Comparison of ENCODE assay signal across 33 cellular contexts in genomic region chr5:159112436-159112835, GRCh38. TPM values are rescaled to one million over a fixed set of nuclear protein-coding genes. Genes with fewer than 3 reads are reported as not detected.
DNase-seq lines count a peak whose midpoint lies in the region; ATAC-seq, FAIRE-seq and TF ChIP-seq lines count a peak whose summit lies in the region.
"Had no signal": no experiment of that assay in that cellular context is flagged by ENCODE, and none has a peak within 500 bp of the region (broad histone marks: within the 10 kb centered on the region; RNA-seq: fewer than 3 reads in every experiment).

No MANE protein-coding gene starts in this region.

- in situ Hi-C loops in HepG2 (cut with HindIII; ENCODE audit: extremely low pct_ligation_motif_present, low pct_unique_long_range_greater_than_20kb) (no loop called here), K562 (cut with MboI) (no loop called here)

- H3K27ac ChIP-seq in HepG2 (ENCODE audit: extremely low read length, insufficient read depth, low read length) (no peak overlapping the region), right lobe of liver (no peak overlapping the region), Karpas-422 (ENCODE audit: low read length) (no peak overlapping the region), K562 (ENCODE audit: extremely low read depth, low read depth, low read length) (no peak overlapping the region)
- H3K27ac ChIP-seq: 22Rv1; A549; BLaER1; BLaER1 treated with 17β-estradiol and CSF1 and Interleukin-3, amounts not matched to agents 10 nM and 100 nM; C4-2B had no signal

- H3K4me3 ChIP-seq in HepG2 (replicated peaks in 1 of 3; ENCODE audit: insufficient read depth in 1 of 3, low read depth in 2 of 3, low read length in 3 of 3) (no peak overlapping the region), right lobe of liver (no peak overlapping the region), Karpas-422 (ENCODE audit: low read length) (no peak overlapping the region), K562 (no peak overlapping the region)
- H3K4me3 ChIP-seq: A549; BLaER1; BLaER1 treated with 17β-estradiol and CSF1 and Interleukin-3, amounts not matched to agents 10 nM and 100 nM had no signal

- H3K4me1 ChIP-seq in HepG2 (ENCODE audit: insufficient read depth, low read length), result no peaks in the 10 kb centered on the region
- no peaks in the 10 kb centered on the region for H3K4me1 ChIP-seq in right lobe of liver
- peaks cover 16% of the 10 kb centered on the region for H3K4me1 ChIP-seq in Karpas-422 (ENCODE audit: low read length)
- H3K4me1 ChIP-seq in K562 (replicated peaks in 1 of 2; ENCODE audit: control insufficient read depth in 2 of 2, insufficient read depth in 2 of 2, low read length in 2 of 2), result no peaks in the 10 kb centered on the region
- H3K4me1 ChIP-seq: A549, BE2C, BLaER1, Caco-2 had no signal

- H3K4me2 ChIP-seq in HepG2 (ENCODE audit: low read depth, low read length), result no peak overlapping the region
- no peak overlapping the region for H3K4me2 ChIP-seq in Karpas-422 (ENCODE audit: low read depth, low read length, poor library complexity, severe bottlenecking)
- no peak overlapping the region for H3K4me2 ChIP-seq in K562 (ENCODE audit: insufficient read depth, low read length)
- H3K4me2 ChIP-seq: A549; BLaER1; BLaER1 treated with 17β-estradiol and CSF1 and Interleukin-3, amounts not matched to agents 10 nM and 100 nM had no signal

- TF ChIP-seq RAD21 in HepG2 (CRISPR knock-in tag; IDR thresholded peaks at IDR 0.05) (no peak), K562 (CRISPR knock-in tag; conservative IDR thresholded peaks at IDR 0.05 in 1 of 2, IDR thresholded peaks at IDR 0.05 in 1 of 2) (no peak)

- no peak for ATAC-seq in HepG2
- no peak for ATAC-seq in right lobe of liver
- ATAC-seq in K562, result no peak
- ATAC-seq in HG03196 (IDR thresholded peaks at IDR 0.05; ENCODE audit: unreplicated experiment), result no peak
- ATAC-seq: A549; CD8-positive, alpha-beta T cell had no signal

- H2AFZ ChIP-seq in HepG2 (ENCODE audit: low read length) (no peak overlapping the region), Karpas-422 (ENCODE audit: low read length) (no peak overlapping the region), K562 (ENCODE audit: low read depth, low read length) (no peak overlapping the region)

- FAIRE-seq in HepG2 (lab: Jason Lieb, UNC) (no peak), K562 (lab: Jason Lieb, UNC) (no peak)
- FAIRE-seq: A204.1, A549 had no signal

- 21% methylated on average over 2 of the region's 2 CpGs for WGBS in HepG2 (ENCODE audit: low lambda C conversion rate)
- WGBS in right lobe of liver (ENCODE audit: insufficient coverage, low coverage, low lambda C conversion rate, missing lambda C conversion rate), result 65% methylated on average over 2 of the region's 2 CpGs
- 0% methylated on average over 2 of the region's 2 CpGs for WGBS in K562 (ENCODE audit: insufficient coverage, low coverage, missing lambda C conversion rate)

- H3K9me1 ChIP-seq in K562 (ENCODE audit: control insufficient read depth, insufficient read depth, low read length), result no peaks in the 10 kb centered on the region

- H3K9me2 ChIP-seq in Karpas-422 (replicated peaks; ENCODE audit: insufficient read depth, low read length), result no peaks in the 10 kb centered on the region

- no peak for TF ChIP-seq EP300 in HepG2 (IDR thresholded peaks at IDR 0.05; ENCODE audit: low read depth in 2 of 2, low read length in 2 of 2)
- no peak for TF ChIP-seq EP300 in HepG2 (CRISPR knock-in tag; IDR thresholded peaks at IDR 0.05; ENCODE audit: borderline replicate concordance)
- TF ChIP-seq EP300 in K562 (IDR thresholded peaks at IDR 0.05; ENCODE audit: low read length), result no peak

- intact Hi-C loops in HepG2 (cut with micrococcal nuclease; ENCODE audit: unreplicated experiment), result no loop called here
- intact Hi-C loops in right lobe of liver (cut with DNase I), result no loop called here
- intact Hi-C loops in K562 (cut with micrococcal nuclease), result no loop called here

- H3K27me3 ChIP-seq in HepG2 (ENCODE audit: control insufficient read depth in 1 of 2, insufficient read depth in 2 of 2, low read length in 2 of 2) (0 out of 5 replicates have a peak, but pooled peaks cover 0 to 4% of the 10 kb centered on the region in 2 experiments), right lobe of liver (peaks cover 0 to under 1% of the 10 kb centered on the region in 2 donors), Karpas-422 (ENCODE audit: low read length) (no peaks in the 10 kb centered on the region), K562 (ENCODE audit: control insufficient read depth in 2 of 2, insufficient read depth in 2 of 2, low read length in 2 of 2) (peaks cover 7 to 14% of the 10 kb centered on the region in 2 experiments)
- H3K27me3 ChIP-seq: BE2C; BLaER1; BLaER1 treated with 17β-estradiol and CSF1 and Interleukin-3, amounts not matched to agents 10 nM and 100 nM had no signal

- CTCF ChIA-PET in HepG2 (lab: Yijun Ruan, JAX; ENCODE audit: low intra/inter-chr PET ratio, low total read pairs) (no interaction called here), K562 (lab: Yijun Ruan, JAX; ENCODE audit: low intra/inter-chr PET ratio) (no interaction called here), GM10248 (lab: Yijun Ruan, JAX) (interaction anchor here (0.6 to 9.3 kb wide), 5 partner anchors 10 to 548 kb away, joined by 3 to 255 read pairs (median 3); no protein-coding TSS in a partner anchor)

- H3K9me3 ChIP-seq in HepG2 (ENCODE audit: low read length), result no peaks in the 10 kb centered on the region
- no peaks in the 10 kb centered on the region for H3K9me3 ChIP-seq in right lobe of liver
- no peaks in the 10 kb centered on the region for H3K9me3 ChIP-seq in Karpas-422 (ENCODE audit: low read length)
- no peaks in the 10 kb centered on the region for H3K9me3 ChIP-seq in K562 (replicated peaks; ENCODE audit: control insufficient read depth, insufficient read depth, low read depth, low read length)
- H3K9me3 ChIP-seq: A549; BE2C; BLaER1; BLaER1 treated with 17β-estradiol and CSF1 and Interleukin-3, amounts not matched to agents 10 nM and 100 nM; Caco-2 had no signal

- TF ChIP-seq POLR2A in HepG2 (IDR thresholded peaks at IDR 0.05; ENCODE audit: insufficient read depth in 1 of 2, low read depth in 2 of 2, low read length in 2 of 2) (no peak), right lobe of liver (IDR thresholded peaks at IDR 0.05) (no peak), K562 (conservative IDR thresholded peaks at IDR 0.05) (no peak)

- H3K9ac ChIP-seq in HepG2 (ENCODE audit: insufficient read depth, low read depth, low read length) (no peak overlapping the region), Karpas-422 (ENCODE audit: low read length) (no peak overlapping the region), K562 (ENCODE audit: insufficient read depth in 1 of 2, low read depth in 2 of 2, low read length in 2 of 2) (no peak overlapping the region)
- H3K9ac ChIP-seq: BLaER1; BLaER1 treated with 17β-estradiol and CSF1 and Interleukin-3, amounts not matched to agents 10 nM and 100 nM had no signal

- H3K36me3 ChIP-seq in HepG2 (replicated peaks in 1 of 2; ENCODE audit: control insufficient read depth in 1 of 2, insufficient read depth in 2 of 2, low read length in 2 of 2) (no peaks in the 10 kb centered on the region), right lobe of liver (no peaks in the 10 kb centered on the region), Karpas-422 (ENCODE audit: insufficient read depth, low read length) (no peaks in the 10 kb centered on the region), K562 (ENCODE audit: control insufficient read depth, insufficient read depth, low read length) (no peaks in the 10 kb centered on the region)
- H3K36me3 ChIP-seq: BE2C; BLaER1; BLaER1 treated with 17β-estradiol and CSF1 and Interleukin-3, amounts not matched to agents 10 nM and 100 nM had no signal

- POLR2A ChIA-PET in HepG2 (lab: Yijun Ruan, JAX), result no interaction called here
- POLR2A ChIA-PET in K562 (lab: Yijun Ruan, JAX), result interaction anchor here (0.6 kb wide), 1 partner anchor 12 kb away, joined by 3 read pairs; the partner anchor contains the start of gene EBF1
- POLR2A ChIA-PET in GM10248 (lab: Yijun Ruan, JAX), result no interaction called here

- H3K79me2 ChIP-seq in HepG2 (ENCODE audit: insufficient read depth, low read length) (no peaks in the 10 kb centered on the region), Karpas-422 (ENCODE audit: low read length) (no peaks in the 10 kb centered on the region), K562 (ENCODE audit: control insufficient read depth, insufficient read depth, low read length) (no peaks in the 10 kb centered on the region)

- TF ChIP-seq CTCF in HepG2 (CRISPR knock-in tag; IDR thresholded peaks at IDR 0.05), result no peak
- TF ChIP-seq CTCF in right lobe of liver (IDR thresholded peaks at IDR 0.05), result no peak
- no peak for TF ChIP-seq CTCF in K562 (IDR thresholded peaks at IDR 0.05 in 2 of 3, conservative IDR thresholded peaks at IDR 0.05 in 1 of 3; ENCODE audit: insufficient read depth in 2 of 3, low read depth in 1 of 3, low read length in 3 of 3)
- no peak for TF ChIP-seq CTCF in GM10248 (IDR thresholded peaks at IDR 0.05; ENCODE audit: control extremely low read depth, extremely low read depth, low read depth, missing control alignments)

- BruUV-seq in HepG2 (replicated peaks; lab: Mats Ljungman, UMichigan) (no TSS peak), K562 (replicated peaks; lab: Mats Ljungman, UMichigan) (no TSS peak)

- DNase-seq in HepG2 (ENCODE audit: low spot score), result no peak
- DNase-seq in right lobe of liver, result no peak
- peak; percentile 27 for DNase-seq in Karpas-422
- no peak for DNase-seq in K562 (ENCODE audit: extremely low read depth in 1 of 4, low spot score in 3 of 4)
- no peak for DNase-seq in GM10248 (ENCODE audit: extremely low spot score)
- DNase-seq: 8988T; ACHN; AML-193; BE2C; C1 segment of cervical spinal cord; Caco-2; Calu3; CD4-positive, alpha-beta memory T cell; CD4-positive, alpha-beta T cell; CD4-positive, CD25-positive, alpha-beta regulatory T cell; CD8-positive, alpha-beta memory T cell; CD8-positive, alpha-beta T cell; COR-L47; DMS 273 treated with DMSO at 0.1 percent for 48 hours; DMS153; DMS53; DMS79; DMS79 treated with DMSO at 0.1 percent for 48 hours; DND-41; EL had no signal

- H4K20me1 ChIP-seq in HepG2 (ENCODE audit: insufficient read depth, low read length) (no peaks in the 10 kb centered on the region), Karpas-422 (ENCODE audit: insufficient read depth, low read depth, low read length) (0 out of 2 replicates have a peak, but pooled peaks cover under 1% of the 10 kb centered on the region), K562 (replicated peaks; ENCODE audit: control insufficient read depth, insufficient read depth, low read length) (no peaks in the 10 kb centered on the region)
- H4K20me1 ChIP-seq: BLaER1 treated with 17β-estradiol and CSF1 and Interleukin-3, amounts not matched to agents 10 nM and 100 nM had no signal

RNA-seq across cellular contexts. Expression of gene EBF1, which starts 12.7 kb away (rescaled TPM):
- total RNA-seq in HepG2 (2016; rRNA removed; fragmentation: Illumina TruSeq; extraction: Trizol) (not detected in 2 replicates), right lobe of liver (under 1 TPM; 0.06 to 0.51 (median 0.26) TPM), K562 (2014; rRNA removed) (0.16 and 0.36 TPM in 2 replicates), K562 (2014; rRNA removed; fragmentation: Illumina TruSeq; extraction: Trizol) (not detected in 2 replicates), K562 (2015; rRNA removed; fragmentation: Illumina TruSeq; extraction: Trizol) (not detected in 2 replicates), K562 (2021) (0.07 and 0.24 TPM in 2 replicates)
- total RNA-seq in HepG2 (2016; cell fraction: cytosol; rRNA removed; fragmentation: Illumina TruSeq; extraction: Trizol; ENCODE audit: low read depth), result not detected in 2 replicates
- not detected in 2 replicates for total RNA-seq in HepG2 (2016; cell fraction: insoluble cytoplasmic fraction; rRNA removed; fragmentation: Illumina TruSeq; extraction: Trizol)
- not detected in 2 replicates for total RNA-seq in HepG2 (2016; cell fraction: membrane; rRNA removed; fragmentation: Illumina TruSeq; extraction: Trizol)
- not detected in 2 replicates for total RNA-seq in HepG2 (2016; cell fraction: nucleus; rRNA removed; fragmentation: Illumina TruSeq; extraction: Trizol)
- polyA plus RNA-seq in HepG2 (2011; rRNA removed) (not detected in 2 replicates), K562 (2011; rRNA removed) (0.07 TPM in 1 of 2 replicates, not detected in the other), K562 (2014; fragmentation: Illumina TruSeq; extraction: Trizol) (0.12 TPM in 1 of 2 replicates, not detected in the other), K562 (2014; fragmentation: Nextera tagmentation; extraction: Ambion mirVana) (under 1 TPM in 1 of 2 experiments, not detected in 1; 0.13 TPM), K562 (2014; rRNA removed) (0.42 TPM in 1 of 2 replicates, not detected in the other)
- not detected in 2 replicates for polyA plus RNA-seq in HepG2 (2011; cell fraction: cytosol; rRNA removed)
- polyA plus RNA-seq in HepG2 (2011; cell fraction: nucleus; rRNA removed), result not detected in 2 replicates
- not detected in 2 replicates for polyA plus RNA-seq in HepG2 (2012)
- not detected in 2 replicates for polyA plus RNA-seq in HepG2 (2016; cell fraction: cytosol; fragmentation: Illumina TruSeq; extraction: Trizol; ENCODE audit: low read depth)
- polyA plus RNA-seq in HepG2 (2016; cell fraction: insoluble cytoplasmic fraction; fragmentation: Illumina TruSeq; extraction: Trizol; ENCODE audit: low read depth), result not detected in 2 replicates
- not detected in 2 replicates for polyA plus RNA-seq in HepG2 (2016; cell fraction: membrane; fragmentation: Illumina TruSeq; extraction: Trizol; ENCODE audit: low read depth)
- polyA plus RNA-seq in HepG2 (2016; cell fraction: nucleus; fragmentation: Illumina TruSeq; extraction: Trizol; ENCODE audit: insufficient read depth, low read depth), result not detected in 2 replicates
- 0.14 TPM in 1 of 2 replicates, not detected in the other for polyA minus RNA-seq in HepG2 (2011; rRNA and poly(A)+ RNA removed; ENCODE audit: low replicate concordance)
- not detected in 2 replicates for polyA minus RNA-seq in HepG2 (2011; cell fraction: cytosol; rRNA and poly(A)+ RNA removed)
- polyA minus RNA-seq in HepG2 (2011; cell fraction: nucleus; rRNA and poly(A)+ RNA removed), result not detected in 2 replicates
- 93.1 and 101 TPM in 2 replicates for total RNA-seq in Karpas-422 (2014; rRNA removed; shearing (Covaris generic); ENCODE audit: low replicate concordance)
- 0.37 and 1.5 TPM in 2 replicates for total RNA-seq in K562 (2011; cell fraction: chromatin; rRNA removed; ENCODE audit: low replicate concordance)
- 0.17 and 0.26 TPM in 2 replicates for total RNA-seq in K562 (2011; cell fraction: nucleolus; rRNA removed)
- total RNA-seq in K562 (2011; cell fraction: nucleoplasm; rRNA removed), result 0.38 and 0.44 TPM in 2 replicates
- polyA plus RNA-seq in K562 (2011; cell fraction: cytosol; rRNA removed), result not detected in 2 replicates
- 0.23 TPM in 1 of 2 replicates, not detected in the other for polyA plus RNA-seq in K562 (2011; cell fraction: nucleus; rRNA removed)
- 0.03 TPM in 2 replicates for polyA plus RNA-seq in K562 (2012)
- not detected in 2 replicates for polyA minus RNA-seq in K562 (2011; rRNA and poly(A)+ RNA removed)
- polyA minus RNA-seq in K562 (2011; cell fraction: cytosol; rRNA and poly(A)+ RNA removed), result not detected in 2 replicates
- 0.27 and 1.2 TPM in 2 replicates for polyA minus RNA-seq in K562 (2011; cell fraction: nucleus; rRNA and poly(A)+ RNA removed)
- total RNA-seq: Caco-2, Calu3 had no signal
- polyA plus RNA-seq: CD14-positive monocyte; CD8-positive, alpha-beta memory T cell had no signal

Comparison
In these comparisons a context has a peak if more than half of its experiments do, and no peak if none do; other contexts are left out.
1. RNA of gene EBF1, which starts 12.7 kb away (total RNA-seq): 93.1 to 101 TPM in Karpas-422; 0.06 to 0.51 TPM in right lobe of liver, 0.07 to 1.5 TPM in K562 and not detected in HepG2; every median in the first group is over 10 times any median in the second.
2. Of the 241 proteins assayed by ChIP-seq in both HepG2 and K562: peak only in HepG2: none; only in K562: none; in both: ZNF12; in neither: 240.